Comparison of ENCODE assay signal across 8 cellular contexts in genomic region chr7:139737221-139738100, GRCh38. TPM values are rescaled to one million over a fixed set of nuclear protein-coding genes. Genes with fewer than 3 reads are reported as not detected.
DNase-seq lines count a peak whose midpoint lies in the region; ATAC-seq and TF ChIP-seq lines count a peak whose summit lies in the region.

No MANE protein-coding gene starts in this region.

- no peak overlapping the region for H3K4me3 Mint-ChIP-seq in activated B cell treated with CpG ODN at 0.5 μM for 24 hours

- H3K27me3 Mint-ChIP-seq in activated B cell treated with CpG ODN at 0.5 μM for 24 hours = no peaks in the 10 kb centered on the region

- H4K20me1 ChIP-seq in smooth muscle cell (ENCODE audit: low read depth) = peaks cover 75% of the 10 kb centered on the region

- TF ChIP-seq EP300 in gastroesophageal sphincter (IDR thresholded peaks at IDR 0.05) = no peak

- POLR2A ChIA-PET in activated B cell treated with CpG ODN at 0.5 μM for 24 hours (lab: Charles Lee) = interaction anchor here (1.4 kb wide), 1 partner anchor 12 kb away, joined by 4 read pairs; no protein-coding TSS in a partner anchor

- CTCF ChIA-PET in activated B cell treated with CpG ODN at 0.5 μM for 24 hours (lab: Charles Lee) = interaction anchor here (0.9 to 1.3 kb wide), 2 partner anchors 12 to 92 kb away, joined by 3 to 6 read pairs; no protein-coding TSS in a partner anchor

- H3K4me2 ChIP-seq in smooth muscle cell = peak overlapping the region; percentile 37

- TF ChIP-seq CTCF in activated B cell treated with CpG ODN at 0.5 μM for 24 hours (IDR thresholded peaks at IDR 0.05) (no peak), gastroesophageal sphincter (IDR thresholded peaks at IDR 0.05) (no peak), smooth muscle cell (IDR thresholded peaks at IDR 0.05; ENCODE audit: borderline replicate concordance, insufficient read depth, poor library complexity, severe bottlenecking) (no peak)

- H3K9me3 Mint-ChIP-seq in activated B cell treated with CpG ODN at 0.5 μM for 24 hours = no peaks in the 10 kb centered on the region

- peaks cover 29% of the 10 kb centered on the region for H3K79me2 ChIP-seq in smooth muscle cell (ENCODE audit: low read depth)

- H3F3A ChIP-seq in smooth muscle cell (ENCODE audit: low read depth) = no peaks in the 10 kb centered on the region

- peaks cover 11% of the 10 kb centered on the region for H3K36me3 Mint-ChIP-seq in activated B cell treated with CpG ODN at 0.5 μM for 24 hours (ENCODE audit: low read depth)

- no peak overlapping the region for H2AFZ ChIP-seq in smooth muscle cell (ENCODE audit: low read depth)

- no peak for ATAC-seq in activated B cell treated with CpG ODN at 0.5 μM for 24 hours (ENCODE audit: low read depth)
- ATAC-seq in gastroesophageal sphincter = no peak
- ATAC-seq in HG03108 (IDR thresholded peaks at IDR 0.05; ENCODE audit: unreplicated experiment) = no peak

- TF ChIP-seq POLR2A in gastroesophageal sphincter (IDR thresholded peaks at IDR 0.05) = no peak

- peak overlapping the region; percentile 27 for H3K9ac ChIP-seq in smooth muscle cell (ENCODE audit: low read depth)

- H3K9me3 ChIP-seq in gastroesophageal sphincter (no peaks in the 10 kb centered on the region), smooth muscle cell (replicated peaks; ENCODE audit: low read depth) (no peaks in the 10 kb centered on the region)

- peaks cover 0 to 80% (median 11%) of the 10 kb centered on the region in 3 donors for H3K4me1 ChIP-seq in gastroesophageal sphincter
- H3K4me1 ChIP-seq in smooth muscle cell (ENCODE audit: low read depth) = peaks cover 12% of the 10 kb centered on the region

- H3K27ac Mint-ChIP-seq in activated B cell treated with CpG ODN at 0.5 μM for 24 hours = peak overlapping the region; percentile 59

- H3K27me3 ChIP-seq in gastroesophageal sphincter (no peaks in the 10 kb centered on the region), smooth muscle cell (ENCODE audit: low read depth) (no peaks in the 10 kb centered on the region)

- H3K4me1 Mint-ChIP-seq in activated B cell treated with CpG ODN at 0.5 μM for 24 hours = peaks cover 43% of the 10 kb centered on the region

- H3K36me3 ChIP-seq in gastroesophageal sphincter (no peaks in the 10 kb centered on the region), smooth muscle cell (ENCODE audit: low read depth) (no peaks in the 10 kb centered on the region)

- intact Hi-C loops in activated B cell treated with CpG ODN at 0.5 μM for 24 hours (cut with micrococcal nuclease) = no loop called here

- WGBS in gastroesophageal sphincter (ENCODE audit: low coverage in 1 of 2), 2 donors = 77 to 90% methylated on average over 4 to 10 of the region's 10 CpGs
- 90% methylated on average over 10 of the region's 10 CpGs for WGBS in smooth muscle cell (ENCODE audit: low lambda C conversion rate)

- H3K27ac ChIP-seq in gastroesophageal sphincter = peak overlapping the region in 3 of 4 donors; percentile 6 to 73 (median 28)
- H3K27ac ChIP-seq in smooth muscle cell (ENCODE audit: low read depth) = peak overlapping the region; percentile 73

- DNase-seq in NCI-H2107 treated with DMSO at 0.1 percent for 48 hours (lab: John Stamatoyannopoulos, UW; ENCODE audit: unreplicated experiment) (peak; percentile 55), NCI-H2107 (lab: John Stamatoyannopoulos, UW) (no peak), activated B cell treated with CpG ODN at 0.5 μM for 24 hours (no peak), smooth muscle cell (lab: John Stamatoyannopoulos, UW; ENCODE audit: unreplicated experiment) (no peak), C1 segment of cervical spinal cord (lab: John Stamatoyannopoulos, UW) (no peak), NCI-H2196 (lab: John Stamatoyannopoulos, UW; ENCODE audit: unreplicated experiment) (no peak)

- no peak overlapping the region for H3K4me3 ChIP-seq in gastroesophageal sphincter
- H3K4me3 ChIP-seq in smooth muscle cell = no peak overlapping the region

RNA-seq across cellular contexts. Expression of gene HIPK2, which starts 40.3 kb away (rescaled TPM):
- total RNA-seq in activated B cell treated with CpG ODN at 0.5 μM for 24 hours (21.1 and 23.0 TPM in 2 replicates), gastroesophageal sphincter (10 to 100 TPM; 17.9 to 35.9 (median 22.4) TPM), smooth muscle cell (7.2 and 11.2 TPM in 2 replicates)
- polyA plus RNA-seq in smooth muscle cell = 3.0 and 7.3 TPM in 2 replicates
